ENCODE assay signal across 1 cellular context in genomic region chr3:155018621-155019330, GRCh38.
TF ChIP-seq lines count a peak whose summit lies in the region.

No MANE protein-coding gene starts in this region.

TF ChIP-seq in K562, 482 proteins besides CTCF, POLR2A, EP300 and RAD21 (continued from another document and continues in another):
- TF ChIP-seq ZBTB11 (CRISPR knock-in tag; IDR thresholded peaks at IDR 0.05) (peak in 1 of 3 experiments; percentile 56; a peak in 2 of 6 replicates), ZNF277 (CRISPR knock-in tag; IDR thresholded peaks at IDR 0.05; ENCODE audit: borderline replicate concordance) (no peak), MTA3 (IDR thresholded peaks at IDR 0.05; ENCODE audit: borderline replicate concordance) (no peak), TEAD1 (CRISPR knock-in tag; IDR thresholded peaks at IDR 0.05) (no peak; a peak in 1 of 4 replicates), GTF3C2 (IDR thresholded peaks at IDR 0.05; ENCODE audit: borderline replicate concordance, extremely low read depth, insufficient read length) (no peak), ZNF12 (CRISPR knock-in tag; IDR thresholded peaks at IDR 0.05) (no peak), ZNF785 (CRISPR knock-in tag; IDR thresholded peaks at IDR 0.05) (no peak), ZNF24 (IDR thresholded peaks at IDR 0.05) (no peak; the same call in 1 of the 2 replicates), HES1 (IDR thresholded peaks at IDR 0.05; ENCODE audit: low read depth) (0 out of 2 replicates have a peak, but pooled peaks have one; percentile 67), CTBP1 (IDR thresholded peaks at IDR 0.05; ENCODE audit: borderline replicate concordance) (peak; percentile 92), IRF2 (CRISPR knock-in tag; IDR thresholded peaks at IDR 0.05) (no peak), ZNF311 (CRISPR knock-in tag; IDR thresholded peaks at IDR 0.05) (no peak), ZFPM2 (CRISPR knock-in tag; IDR thresholded peaks at IDR 0.05) (no peak), BRF1 (IDR thresholded peaks at IDR 0.05; ENCODE audit: borderline replicate concordance, extremely low read depth, insufficient read length) (no peak), TSHZ1 (CRISPR knock-in tag; IDR thresholded peaks at IDR 0.05) (no peak), ILF3 (IDR thresholded peaks at IDR 0.05; ENCODE audit: borderline replicate concordance) (no peak), ZNF592 (IDR thresholded peaks at IDR 0.05) (peak; percentile 72), TCF7L2 (IDR thresholded peaks at IDR 0.05; ENCODE audit: low read depth, low read length) (no peak), ZNF408 (CRISPR knock-in tag; IDR thresholded peaks at IDR 0.05; ENCODE audit: low read depth) (no peak), L3MBTL2 (IDR thresholded peaks at IDR 0.05) (peak; percentile 82), BCLAF1 (IDR thresholded peaks at IDR 0.05; ENCODE audit: borderline replicate concordance in 1 of 2, control insufficient read depth in 1 of 2, low read depth in 2 of 2, low read length in 1 of 2) (no peak), RFX5 (IDR thresholded peaks at IDR 0.05; ENCODE audit: low read depth, low read length) (no peak), MAZ (CRISPR knock-in tag; conservative IDR thresholded peaks at IDR 0.05 in 1 of 2, IDR thresholded peaks at IDR 0.05 in 1 of 2) (no peak), ZNF77 (CRISPR knock-in tag; IDR thresholded peaks at IDR 0.05) (no peak), DACH1 (IDR thresholded peaks at IDR 0.05; ENCODE audit: partially characterized antibody) (no peak), NEUROD1 (IDR thresholded peaks at IDR 0.05; ENCODE audit: borderline replicate concordance, low read depth, low read length, partially characterized antibody) (peak; percentile 16), PHTF2 (CRISPR knock-in tag; IDR thresholded peaks at IDR 0.05) (0 out of 2 replicates have a peak, but pooled peaks have one; percentile 18), CSDE1 (IDR thresholded peaks at IDR 0.05) (no peak), PATZ1 (CRISPR knock-in tag; IDR thresholded peaks at IDR 0.05; ENCODE audit: borderline replicate concordance) (no peak), DNMT1 (IDR thresholded peaks at IDR 0.05) (no peak), E4F1 (CRISPR knock-in tag; IDR thresholded peaks at IDR 0.05; ENCODE audit: borderline replicate concordance) (no peak)
